ENCODE assay signal across 19 cellular contexts in genomic region chr3:130088061-130088460, GRCh38. TPM values are rescaled to one million over a fixed set of nuclear protein-coding genes. Genes with fewer than 3 reads are reported as not detected.
DNase-seq lines count a peak whose midpoint lies in the region; ATAC-seq and TF ChIP-seq lines count a peak whose summit lies in the region.
"Had no signal": no experiment of that assay in that cellular context is flagged by ENCODE, and none has a peak within 500 bp of the region (broad histone marks: within the 10 kb centered on the region; RNA-seq: fewer than 3 reads in every experiment).

No MANE protein-coding gene starts in this region.

- no peak overlapping the region for H2AFZ ChIP-seq in GM23248

- H3K9me3 ChIP-seq in BLaER1, result peaks cover 15% of the 10 kb centered on the region
- H3K9me3 ChIP-seq in GM23248 (ENCODE audit: low read depth), result no peaks in the 10 kb centered on the region
- H3K9me3 ChIP-seq in sigmoid colon, result no peaks in the 10 kb centered on the region
- no peaks in the 10 kb centered on the region for H3K9me3 ChIP-seq in Peyer's patch

- no peaks in the 10 kb centered on the region for H3K9me3 Mint-ChIP-seq in effector memory CD8-positive, alpha-beta T cell
- H3K9me3 Mint-ChIP-seq: CD4-positive, CD25-positive, alpha-beta regulatory T cell had no signal

- peaks cover 56% of the 10 kb centered on the region for H3K4me1 ChIP-seq in BLaER1
- H3K4me1 ChIP-seq in GM23248 (ENCODE audit: insufficient read depth), result no peaks in the 10 kb centered on the region
- H3K4me1 ChIP-seq in sigmoid colon, result no peaks in the 10 kb centered on the region
- no peaks in the 10 kb centered on the region for H3K4me1 ChIP-seq in Peyer's patch

- H4K20me1 ChIP-seq in BLaER1 (no peaks in the 10 kb centered on the region), GM23248 (ENCODE audit: insufficient read depth) (no peaks in the 10 kb centered on the region)

- peak; percentile 8 for DNase-seq in GM23248
- peak; percentile 7 for DNase-seq in sigmoid colon
- no peak for DNase-seq in effector memory CD8-positive, alpha-beta T cell
- DNase-seq in head of caudate nucleus, result no peak
- DNase-seq in Peyer's patch, result no peak
- DNase-seq: ACHN; AML-193; CD4-positive, CD25-positive, alpha-beta regulatory T cell; CD8-positive, alpha-beta memory T cell; COR-L47; DMS153; DMS79 treated with DMSO at 0.1 percent for 48 hours; GF-D8; H9; IMR-90 had no signal

- H3K9me2 ChIP-seq in GM23248 (ENCODE audit: insufficient read depth), result no peaks in the 10 kb centered on the region

- intact Hi-C loops in sigmoid colon (cut with DNase I) (no loop called here), head of caudate nucleus (cut with DNase I) (no loop called here)

- H3K79me2 ChIP-seq in GM23248 (ENCODE audit: insufficient read depth), result no peaks in the 10 kb centered on the region

- no peaks in the 10 kb centered on the region for H3K36me3 Mint-ChIP-seq in effector memory CD8-positive, alpha-beta T cell (ENCODE audit: insufficient read depth)
- H3K36me3 Mint-ChIP-seq: CD8-positive, alpha-beta memory T cell had no signal

- TF ChIP-seq POLR2A in sigmoid colon (IDR thresholded peaks at IDR 0.05) (no peak), Peyer's patch (IDR thresholded peaks at IDR 0.05) (no peak)

- in situ Hi-C loops in GM23248 (cut with MboI), result loop anchor here (25.0 kb wide), 1 partner anchor 451 kb away; no protein-coding TSS in a partner anchor

- H3K4me3 ChIP-seq in BLaER1 (no peak overlapping the region), GM23248 (no peak overlapping the region), sigmoid colon (no peak overlapping the region), Peyer's patch (no peak overlapping the region)
- H3K4me3 ChIP-seq: K562 had no signal

- H3K9ac ChIP-seq in BLaER1, result no peak overlapping the region
- no peak overlapping the region for H3K9ac ChIP-seq in GM23248

- H3K27me3 ChIP-seq in BLaER1 (no peaks in the 10 kb centered on the region), GM23248 (replicated peaks; ENCODE audit: insufficient read depth) (no peaks in the 10 kb centered on the region), sigmoid colon (no peaks in the 10 kb centered on the region), Peyer's patch (no peaks in the 10 kb centered on the region)

- H3K4me2 ChIP-seq in BLaER1 (no peak overlapping the region), GM23248 (ENCODE audit: unreplicated experiment) (no peak overlapping the region)

- TF ChIP-seq EP300 in sigmoid colon (IDR thresholded peaks at IDR 0.05), result no peak

- H3K27ac Mint-ChIP-seq in effector memory CD8-positive, alpha-beta T cell, result no peak overlapping the region
- H3K27ac Mint-ChIP-seq: H9 had no signal

- H3K36me3 ChIP-seq in BLaER1, result no peaks in the 10 kb centered on the region
- H3K36me3 ChIP-seq in GM23248 (ENCODE audit: low read depth), result no peaks in the 10 kb centered on the region
- H3K36me3 ChIP-seq in sigmoid colon, result no peaks in the 10 kb centered on the region
- no peaks in the 10 kb centered on the region for H3K36me3 ChIP-seq in Peyer's patch

- TF ChIP-seq CTCF in sigmoid colon (IDR thresholded peaks at IDR 0.05) (no peak), Peyer's patch (IDR thresholded peaks at IDR 0.05) (no peak)

- H3K4me3 Mint-ChIP-seq in effector memory CD8-positive, alpha-beta T cell, result no peak overlapping the region
- H3K4me3 Mint-ChIP-seq: CD4-positive, CD25-positive, alpha-beta regulatory T cell; CD8-positive, alpha-beta memory T cell; H9 had no signal

- ATAC-seq in esophagus mucosa, result peak; percentile 39
- no peak for ATAC-seq in effector memory CD8-positive, alpha-beta T cell (replicated peaks)
- ATAC-seq: K562 had no signal

- H3F3A ChIP-seq in GM23248 (ENCODE audit: insufficient read depth), result no peaks in the 10 kb centered on the region

- 33 to 35% methylated on average over 4 of the region's 4 CpGs for WGBS in GM23248 (ENCODE audit: low coverage in 1 of 2, low lambda C conversion rate in 2 of 2, missing lambda C conversion rate in 2 of 2), 2 experiments
- WGBS in sigmoid colon, 2 donors, result 64 to 67% methylated on average over 4 of the region's 4 CpGs

- peaks cover 0 to 4% of the 10 kb centered on the region in 2 donors for H3K4me1 Mint-ChIP-seq in effector memory CD8-positive, alpha-beta T cell (ENCODE audit: low read depth in 2 of 2)

- H3K27ac ChIP-seq in BLaER1 (peak overlapping the region; percentile 18; the same call in 1 of the 2 replicates), GM23248 (no peak overlapping the region), sigmoid colon (no peak overlapping the region), Peyer's patch (no peak overlapping the region)

- peaks cover 0 to 14% of the 10 kb centered on the region in 2 donors for H3K27me3 Mint-ChIP-seq in effector memory CD8-positive, alpha-beta T cell
- H3K27me3 Mint-ChIP-seq: CD4-positive, CD25-positive, alpha-beta regulatory T cell had no signal

RNA-seq across cellular contexts. Expression of gene ALG1L2, which starts 6.4 kb away (rescaled TPM):
- total RNA-seq in GM23248 (2014; rRNA removed; shearing (Covaris generic)), result not detected in 2 replicates
- 0.49 and 0.63 TPM in 2 replicates for polyA plus RNA-seq in GM23248 (2016; fragmentation: Nextera tagmentation; extraction: Ambion mirVana)
- not detected for total RNA-seq in esophagus mucosa
- total RNA-seq in sigmoid colon, result not detected
- polyA plus RNA-seq in sigmoid colon, result under 1 TPM in 1 of 3 donors, not detected in 2; 0.20 TPM
- total RNA-seq in Peyer's patch, result 1 to 10 TPM in 1 of 4 donors, not detected in 3; 2.4 TPM
- total RNA-seq: IMR-90 had no signal
- polyA plus RNA-seq: BJ, IMR-90 had no signal

Comparison
In these comparisons a context has a peak if more than half of its experiments do, and no peak if none do; other contexts are left out.
1. DNase-seq: peak in GM23248 (single experiment) and sigmoid colon (single experiment); none in effector memory CD8-positive, alpha-beta T cell (0 of 3), head of caudate nucleus (0 of 42) and Peyer's patch (0 of 3).